1 cellular context compared by ENCODE assay signal in the genomic region with DNA sequence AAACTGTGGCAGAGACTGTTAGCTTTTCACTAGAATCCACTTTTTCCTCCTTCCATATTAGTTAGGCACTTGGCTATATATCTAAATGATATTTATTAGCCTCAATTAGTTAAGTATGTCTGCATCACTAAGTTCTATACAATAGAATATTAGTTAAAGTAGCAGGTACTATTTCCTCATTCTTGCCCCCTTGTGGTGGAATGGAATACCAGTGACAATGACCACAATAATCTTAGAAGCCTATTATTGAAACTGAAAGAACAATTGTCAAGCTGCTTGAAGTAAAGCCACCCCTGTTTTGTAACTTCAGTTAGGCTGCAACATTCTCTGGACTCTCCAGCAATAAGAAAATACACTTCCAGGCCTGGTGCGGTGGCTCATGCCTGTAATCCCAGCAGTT.
TF ChIP-seq lines count a peak whose summit lies in the region.

No MANE protein-coding gene starts in this region.

TF ChIP-seq in HCT116, 20 proteins besides CTCF, POLR2A, EP300 and RAD21 (continued from another document):
- TF ChIP-seq, protein P1, sequence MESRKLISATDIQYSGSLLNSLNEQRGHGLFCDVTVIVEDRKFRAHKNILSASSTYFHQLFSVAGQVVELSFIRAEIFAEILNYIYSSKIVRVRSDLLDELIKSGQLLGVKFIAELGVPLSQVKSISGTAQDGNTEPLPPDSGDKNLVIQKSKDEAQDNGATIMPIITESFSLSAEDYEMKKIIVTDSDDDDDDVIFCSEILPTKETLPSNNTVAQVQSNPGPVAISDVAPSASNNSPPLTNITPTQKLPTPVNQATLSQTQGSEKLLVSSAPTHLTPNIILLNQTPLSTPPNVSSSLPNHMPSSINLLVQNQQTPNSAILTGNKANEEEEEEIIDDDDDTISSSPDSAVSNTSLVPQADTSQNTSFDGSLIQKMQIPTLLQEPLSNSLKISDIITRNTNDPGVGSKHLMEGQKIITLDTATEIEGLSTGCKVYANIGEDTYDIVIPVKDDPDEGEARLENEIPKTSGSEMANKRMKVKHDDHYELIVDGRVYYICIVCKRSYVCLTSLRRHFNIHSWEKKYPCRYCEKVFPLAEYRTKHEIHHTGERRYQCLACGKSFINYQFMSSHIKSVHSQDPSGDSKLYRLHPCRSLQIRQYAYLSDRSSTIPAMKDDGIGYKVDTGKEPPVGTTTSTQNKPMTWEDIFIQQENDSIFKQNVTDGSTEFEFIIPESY (IDR thresholded peaks at IDR 0.05; ENCODE audit: extremely low read depth, insufficient replicate concordance, low read length) = no peak
- TF ChIP-seq ZNF274 (IDR thresholded peaks at IDR 0.05; ENCODE audit: low read depth, low read length) (no peak), POLR2AphosphoS5 (IDR thresholded peaks at IDR 0.05; ENCODE audit: low read depth, low read length) (no peak), EGR1 (IDR thresholded peaks at IDR 0.05; ENCODE audit: low read depth) (no peak), FOSL1 (IDR thresholded peaks at IDR 0.05; ENCODE audit: low read depth) (no peak), SRF (IDR thresholded peaks at IDR 0.05; ENCODE audit: low read depth) (no peak)
- TF ChIP-seq, protein P2, sequence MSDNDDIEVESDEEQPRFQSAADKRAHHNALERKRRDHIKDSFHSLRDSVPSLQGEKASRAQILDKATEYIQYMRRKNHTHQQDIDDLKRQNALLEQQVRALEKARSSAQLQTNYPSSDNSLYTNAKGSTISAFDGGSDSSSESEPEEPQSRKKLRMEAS (IDR thresholded peaks at IDR 0.05) = no peak
- TF ChIP-seq, protein P3, sequence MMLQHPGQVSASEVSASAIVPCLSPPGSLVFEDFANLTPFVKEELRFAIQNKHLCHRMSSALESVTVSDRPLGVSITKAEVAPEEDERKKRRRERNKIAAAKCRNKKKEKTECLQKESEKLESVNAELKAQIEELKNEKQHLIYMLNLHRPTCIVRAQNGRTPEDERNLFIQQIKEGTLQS (IDR thresholded peaks at IDR 0.05) = no peak
